ENCODE assay signal across 8 cellular contexts in the genomic region with DNA sequence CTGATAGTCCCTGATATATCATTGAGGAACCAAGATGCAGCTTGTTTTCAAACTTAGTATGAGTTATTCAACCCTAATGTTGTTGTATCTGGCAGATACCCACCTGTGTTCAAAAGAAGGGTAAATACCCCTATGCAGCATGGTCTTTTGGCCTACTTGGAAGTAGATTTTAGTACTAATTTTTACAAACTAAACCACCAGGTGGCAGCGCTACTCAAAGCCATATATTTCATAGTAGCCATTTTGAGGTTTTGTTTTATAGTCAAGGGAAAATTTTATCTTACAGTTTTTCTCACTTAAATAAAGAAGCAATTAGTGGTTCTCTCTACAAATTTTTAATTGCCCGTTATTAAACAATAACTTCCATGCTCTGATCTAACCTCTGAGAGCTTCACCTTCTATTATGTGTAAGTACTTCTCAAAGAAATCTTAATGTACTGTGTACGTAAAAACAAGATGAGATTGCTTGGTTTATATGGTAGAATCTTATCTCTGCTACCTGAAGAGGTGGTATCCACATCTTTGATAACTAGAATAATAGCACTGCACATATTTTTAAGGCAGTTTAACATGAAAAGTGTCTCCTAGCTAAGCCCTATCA. TPM values are rescaled to one million over a fixed set of nuclear protein-coding genes. Genes with fewer than 3 reads are reported as not detected.
DNase-seq lines count a peak whose midpoint lies in the region; ATAC-seq and TF ChIP-seq lines count a peak whose summit lies in the region.

No MANE protein-coding gene starts in this region.

- no peaks in the 10 kb centered on the region for H3K9me3 Mint-ChIP-seq in osteocyte (ENCODE audit: unreplicated experiment)

- WGBS in esophagus squamous epithelium, 2 donors = 77 to 84% methylated on average over 3 of the region's 3 CpGs

- H3K27me3 Mint-ChIP-seq in osteocyte (ENCODE audit: unreplicated experiment) = no peaks in the 10 kb centered on the region

- no peak overlapping the region for H3K27ac ChIP-seq in esophagus squamous epithelium

- TF ChIP-seq POLR2A in esophagus squamous epithelium (IDR thresholded peaks at IDR 0.05) = no peak

- no peaks in the 10 kb centered on the region for H3K4me1 Mint-ChIP-seq in osteocyte (ENCODE audit: unreplicated experiment)

- no peak overlapping the region for H3K27ac Mint-ChIP-seq in osteocyte (ENCODE audit: unreplicated experiment)

- H3K4me3 ChIP-seq in esophagus squamous epithelium = no peak overlapping the region

- H3K27me3 ChIP-seq in esophagus squamous epithelium = no peaks in the 10 kb centered on the region

- no peaks in the 10 kb centered on the region for H3K9me3 ChIP-seq in esophagus squamous epithelium

- ATAC-seq in HG02938 (IDR thresholded peaks at IDR 0.05; ENCODE audit: unreplicated experiment) (peak; percentile 75), GM19397 (IDR thresholded peaks at IDR 0.05; ENCODE audit: unreplicated experiment) (no peak)

- no peak overlapping the region for H3K4me3 Mint-ChIP-seq in osteocyte (ENCODE audit: unreplicated experiment)

- TF ChIP-seq CTCF in esophagus squamous epithelium (IDR thresholded peaks at IDR 0.05) = peak; percentile 13 to 54 (median 31)
- TF ChIP-seq CTCF in osteocyte (IDR thresholded peaks at IDR 0.05) = peak; percentile 67

- DNase-seq in NCI-H187 (lab: John Stamatoyannopoulos, UW) (peak; percentile 11 to 19), NCI-H187 treated with DMSO at 0.1 percent for 48 hours (lab: John Stamatoyannopoulos, UW) (no peak), NCI-H446 (lab: John Stamatoyannopoulos, UW) (peak; percentile 68 to 76), esophagus squamous epithelium (lab: John Stamatoyannopoulos, UW) (no peak), osteocyte (ENCODE audit: extremely low spot score, unreplicated experiment) (no peak)
- peak; percentile 34 for DNase-seq in activated CD4-positive, alpha-beta T cell treated with anti-CD3 and anti-CD28 coated beads, Interleukin-2, amount 50 U/mL, for 1 hour

- H3K36me3 ChIP-seq in esophagus squamous epithelium = peaks cover 0 to 14% (median 0%) of the 10 kb centered on the region in 3 donors

- H3K36me3 Mint-ChIP-seq in osteocyte (ENCODE audit: unreplicated experiment) = no peaks in the 10 kb centered on the region

- no peaks in the 10 kb centered on the region for H3K4me1 ChIP-seq in esophagus squamous epithelium

- intact Hi-C loops in esophagus squamous epithelium (cut with DNase I) = no loop called here

RNA-seq across cellular contexts. Expression of a gene that starts 31.5 kb away (rescaled TPM):
- total RNA-seq in esophagus squamous epithelium (1 to 10 TPM; 1.3 to 5.9 (median 1.7) TPM), osteocyte (10.6 and 11.8 TPM in 2 replicates)

Comparison
In these comparisons a context has a peak if more than half of its experiments do, and no peak if none do; other contexts are left out.
1. DNase-seq: peak in NCI-H187 (2 of 2), NCI-H446 (2 of 2) and activated CD4-positive, alpha-beta T cell treated with anti-CD3 and anti-CD28 coated beads, Interleukin-2, amount 50 U/mL, for 1 hour (single experiment); none in NCI-H187 treated with DMSO at 0.1 percent for 48 hours (single experiment), esophagus squamous epithelium (single experiment) and osteocyte (single experiment).